18 cellular contexts compared by ENCODE assay signal in the genomic region with DNA sequence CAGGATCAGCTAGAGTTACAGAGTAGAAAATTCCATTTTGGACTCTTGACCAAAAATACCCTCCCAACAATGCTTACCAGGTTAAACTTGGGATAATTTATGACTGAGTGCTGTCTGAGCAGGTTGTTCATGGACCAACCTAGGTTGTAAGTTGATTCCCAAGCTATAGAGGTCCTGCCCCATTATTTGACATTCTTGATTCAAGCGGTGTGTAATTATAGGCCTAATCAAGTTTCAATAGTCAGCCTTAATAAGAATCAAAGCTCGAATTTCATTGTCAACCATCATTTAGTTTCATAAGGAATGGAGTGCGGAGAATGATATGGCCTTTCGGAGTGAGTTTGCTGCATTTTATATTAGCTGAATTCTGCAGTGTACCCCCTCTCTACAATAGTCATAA.
"Had no signal": no experiment of that assay in that cellular context is flagged by ENCODE, and none has a peak within 500 bp of the region (broad histone marks: within the 10 kb centered on the region; RNA-seq: fewer than 3 reads in every experiment).

No MANE protein-coding gene starts in this region.

- ATAC-seq: Panc1, PC-3, T-cell had no signal

- DNase-seq: Karpas-422; KG1; MG63; NCI-H1092; NCI-H1436 treated with DMSO at 0.1 percent for 48 hours; NCI-H1694 treated with DMSO at 0.1 percent for 48 hours; NCI-H1930; NCI-H2081; NCI-H2227 treated with DMSO at 0.1 percent for 48 hours; NCI-H524; NCI-H526 treated with DMSO at 0.1 percent for 48 hours; NK-92 treated with Interleukin-12 subunit alpha and Interleukin-12 subunit beta, amount 100 ng/mL, for 24 hours; PC-3; SHP77; SK-N-SH; SW 1271; T-cell had no signal

- H3K4me3 ChIP-seq: MG63 had no signal
